In genomic region chr16:78269251-78269650, GRCh38 we compare ENCODE assay signal across 29 cellular contexts.
"Had no signal": no experiment of that assay in that cellular context is flagged by ENCODE, and none has a peak within 500 bp of the region (broad histone marks: within the 10 kb centered on the region; RNA-seq: fewer than 3 reads in every experiment).

No MANE protein-coding gene starts in this region.

- H3K27me3 Mint-ChIP-seq: activated CD4-positive, alpha-beta memory T cell treated with anti-CD3 and anti-CD28 coated beads for 36 hours; activated CD4-positive, alpha-beta T cell treated with anti-CD3 and anti-CD28 coated beads for 36 hours; activated CD4-positive, alpha-beta T cell treated with anti-CD3 and anti-CD28 coated beads, Interleukin-2, amount 10 ng/mL, durations not matched to agents 24 days and 14 days; activated CD8-positive, alpha-beta memory T cell treated with anti-CD3 and anti-CD28 coated beads, Interleukin-2, amount 10 ng/mL, durations not matched to agents 7 days and 5 days; activated naive CD4-positive, alpha-beta T cell treated with anti-CD3 and anti-CD28 coated beads, Interleukin-2, amount 50 U/mL, for 24 hours; activated naive CD8-positive, alpha-beta T cell treated with anti-CD3 and anti-CD28 coated beads for 36 hours; activated naive CD8-positive, alpha-beta T cell treated with anti-CD3 and anti-CD28 coated beads, Interleukin-2, amount 50 U/mL, for 24 hours; dendritic cell treated with granulocyte-macrophage colony-stimulating factor and Interleukin-4, amounts not matched to agents 40 ng/mL and 50 ng/mL, for 4 days had no signal

- H3K4me3 Mint-ChIP-seq: activated CD4-positive, alpha-beta memory T cell treated with anti-CD3 and anti-CD28 coated beads for 36 hours; activated CD4-positive, alpha-beta T cell treated with anti-CD3 and anti-CD28 coated beads for 36 hours; activated CD4-positive, alpha-beta T cell treated with anti-CD3 and anti-CD28 coated beads, Interleukin-2, amount 10 ng/mL, durations not matched to agents 24 days and 14 days; activated CD8-positive, alpha-beta memory T cell treated with anti-CD3 and anti-CD28 coated beads, Interleukin-2, amount 10 ng/mL, durations not matched to agents 7 days and 5 days; activated CD8-positive, alpha-beta T cell treated with anti-CD3 and anti-CD28 coated beads, Interleukin-2, amount 10 ng/mL, durations not matched to agents 7 days and 5 days; activated naive CD4-positive, alpha-beta T cell treated with anti-CD3 and anti-CD28 coated beads for 36 hours; activated naive CD4-positive, alpha-beta T cell treated with anti-CD3 and anti-CD28 coated beads, Interleukin-2, amount 50 U/mL, for 24 hours; activated naive CD8-positive, alpha-beta T cell treated with anti-CD3 and anti-CD28 coated beads for 36 hours; activated naive CD8-positive, alpha-beta T cell treated with anti-CD3 and anti-CD28 coated beads, Interleukin-2, amount 50 U/mL, for 24 hours; activated T-helper 1 cell treated with anti-CD3 and anti-CD28 coated beads, Interleukin-12 subunit alpha, Interleukin-12 subunit beta, Interleukin-2, Interleukin-4 antibody, amounts not matched to agents 30 ng/mL and 10 ng/mL and 1 ng/mL, durations not matched to agents 14 hours and 24 hours and 36 hours; dendritic cell treated with granulocyte-macrophage colony-stimulating factor and Interleukin-4, amounts not matched to agents 40 ng/mL and 50 ng/mL, for 4 days had no signal

- H3K4me1 Mint-ChIP-seq: activated CD4-positive, alpha-beta T cell treated with anti-CD3 and anti-CD28 coated beads for 36 hours; activated CD4-positive, alpha-beta T cell treated with anti-CD3 and anti-CD28 coated beads, Interleukin-2, amount 10 ng/mL, durations not matched to agents 24 days and 14 days; activated CD8-positive, alpha-beta memory T cell treated with anti-CD3 and anti-CD28 coated beads, Interleukin-2, amount 10 ng/mL, durations not matched to agents 7 days and 5 days; activated naive CD4-positive, alpha-beta T cell treated with anti-CD3 and anti-CD28 coated beads, Interleukin-2, amount 50 U/mL, for 24 hours; activated naive CD8-positive, alpha-beta T cell treated with anti-CD3 and anti-CD28 coated beads for 36 hours; activated naive CD8-positive, alpha-beta T cell treated with anti-CD3 and anti-CD28 coated beads, Interleukin-2, amount 50 U/mL, for 24 hours had no signal

- H3K27ac Mint-ChIP-seq: activated CD4-positive, alpha-beta memory T cell treated with anti-CD3 and anti-CD28 coated beads for 36 hours; activated CD4-positive, alpha-beta T cell treated with anti-CD3 and anti-CD28 coated beads for 36 hours; activated CD4-positive, alpha-beta T cell treated with anti-CD3 and anti-CD28 coated beads, Interleukin-2, amount 10 ng/mL, durations not matched to agents 24 days and 14 days; activated CD8-positive, alpha-beta memory T cell treated with anti-CD3 and anti-CD28 coated beads, Interleukin-2, amount 10 ng/mL, durations not matched to agents 7 days and 5 days; activated CD8-positive, alpha-beta T cell treated with anti-CD3 and anti-CD28 coated beads, Interleukin-2, amount 10 ng/mL, durations not matched to agents 7 days and 5 days; activated naive CD4-positive, alpha-beta T cell treated with anti-CD3 and anti-CD28 coated beads for 36 hours; activated naive CD4-positive, alpha-beta T cell treated with anti-CD3 and anti-CD28 coated beads, Interleukin-2, amount 50 U/mL, for 24 hours; activated naive CD8-positive, alpha-beta T cell treated with anti-CD3 and anti-CD28 coated beads for 36 hours; activated naive CD8-positive, alpha-beta T cell treated with anti-CD3 and anti-CD28 coated beads, Interleukin-2, amount 50 U/mL, for 24 hours; activated T-helper 1 cell treated with anti-CD3 and anti-CD28 coated beads, Interleukin-12 subunit alpha, Interleukin-12 subunit beta, Interleukin-2, Interleukin-4 antibody, amounts not matched to agents 30 ng/mL and 10 ng/mL and 1 ng/mL, durations not matched to agents 14 hours and 24 hours and 36 hours; activated T-helper 2 cell treated with anti-CD3 and anti-CD28 coated beads, Interferon-gamma antibody, Interleukin-2, Interleukin-4, amounts not matched to agents 10 μg/mL and 5 μg/mL and 100 μg/mL, durations not matched to agents 14 hours and 24 hours and 36 hours; dendritic cell treated with granulocyte-macrophage colony-stimulating factor and Interleukin-4, amounts not matched to agents 40 ng/mL and 50 ng/mL, for 4 days had no signal

- DNase-seq: activated CD4-positive, alpha-beta memory T cell treated with anti-CD3 and anti-CD28 coated beads for 36 hours; activated CD4-positive, alpha-beta T cell treated with anti-CD3 and anti-CD28 coated beads for 36 hours; activated CD4-positive, alpha-beta T cell treated with anti-CD3 and anti-CD28 coated beads, Interleukin-2, amount 10 ng/mL, durations not matched to agents 24 days and 14 days; activated CD4-positive, CD25-positive, alpha-beta regulatory T cell; activated CD4-positive, CD25-positive, alpha-beta regulatory T cell treated with anti-CD3 and anti-CD28 coated beads, Interleukin-2, amount 50 U/mL, for 72 hours; activated CD8-positive, alpha-beta memory T cell treated with anti-CD3 and anti-CD28 coated beads, Interleukin-2, amount 10 ng/mL, durations not matched to agents 7 days and 5 days; activated CD8-positive, alpha-beta memory T cell treated with anti-CD3 and anti-CD28 coated beads, Interleukin-2, amount 50 U/mL, for 4 hours; activated CD8-positive, alpha-beta T cell treated with anti-CD3 and anti-CD28 coated beads, Interleukin-2, amount 10 ng/mL, durations not matched to agents 7 days and 5 days; activated effector memory CD4-positive, alpha-beta T cell treated with anti-CD3 and anti-CD28 coated beads, Interleukin-2, amount 50 U/mL, for 16 hours; activated naive CD4-positive, alpha-beta T cell treated with anti-CD3 and anti-CD28 coated beads for 36 hours; activated naive CD8-positive, alpha-beta T cell treated with anti-CD3 and anti-CD28 coated beads for 36 hours; activated naive CD8-positive, alpha-beta T cell treated with anti-CD3 and anti-CD28 coated beads, Interleukin-2, amount 50 U/mL, for 24 hours; activated T-cell treated with anti-CD3 and anti-CD28 coated beads, Interleukin-2, amount 50 U/mL, for 1 hour; activated T-cell treated with anti-CD3 and anti-CD28 coated beads, Interleukin-2, amount 50 U/mL, for 48 hours; adrenal gland; amygdala; aorta; body of pancreas; cerebellar nuclear complex; dorsolateral prefrontal cortex; effector memory CD4-positive, alpha-beta T cell; erythroblast; foreskin keratinocyte; head of caudate nucleus; T-helper 2 cell had no signal

- H3K9me3 Mint-ChIP-seq: activated naive CD4-positive, alpha-beta T cell treated with anti-CD3 and anti-CD28 coated beads, Interleukin-2, amount 50 U/mL, for 24 hours; activated T-helper 1 cell treated with anti-CD3 and anti-CD28 coated beads, Interleukin-12 subunit alpha, Interleukin-12 subunit beta, Interleukin-2, Interleukin-4 antibody, amounts not matched to agents 30 ng/mL and 10 ng/mL and 1 ng/mL, durations not matched to agents 14 hours and 24 hours and 36 hours; activated T-helper 2 cell treated with anti-CD3 and anti-CD28 coated beads, Interferon-gamma antibody, Interleukin-2, Interleukin-4, amounts not matched to agents 10 μg/mL and 5 μg/mL and 100 μg/mL, durations not matched to agents 14 hours and 24 hours and 36 hours; dendritic cell treated with granulocyte-macrophage colony-stimulating factor and Interleukin-4, amounts not matched to agents 40 ng/mL and 50 ng/mL, for 4 days had no signal
